In the genomic region with DNA sequence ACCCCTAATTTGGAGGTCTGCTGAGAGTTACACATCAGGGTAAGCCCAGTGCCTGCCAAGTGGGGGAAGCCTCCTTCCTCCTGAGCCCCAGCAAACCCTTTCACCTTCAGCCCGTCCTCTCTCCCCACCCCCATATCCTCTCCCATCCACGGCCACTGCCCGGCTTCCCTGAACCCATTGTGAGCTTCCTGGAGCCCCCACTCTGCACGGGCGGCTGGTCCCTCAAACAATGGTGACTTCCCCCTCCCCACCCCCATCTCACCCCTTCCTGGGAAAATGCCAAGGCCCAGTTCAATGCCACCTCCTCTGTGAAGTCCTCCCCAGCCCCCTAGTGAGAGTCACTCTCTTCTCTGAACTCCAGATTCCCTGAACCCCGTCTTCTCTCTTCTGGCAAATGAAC, we compare ENCODE assay signal across 13 cellular contexts. TPM values are rescaled to one million over a fixed set of nuclear protein-coding genes. Genes with fewer than 3 reads are reported as not detected.
DNase-seq lines count a peak whose midpoint lies in the region; ATAC-seq, FAIRE-seq and TF ChIP-seq lines count a peak whose summit lies in the region.
"Had no signal": no experiment of that assay in that cellular context is flagged by ENCODE, and none has a peak within 500 bp of the region (broad histone marks: within the 10 kb centered on the region; RNA-seq: fewer than 3 reads in every experiment).

No MANE protein-coding gene starts in this region.

- no peaks in the 10 kb centered on the region for H3K36me3 Mint-ChIP-seq in stimulated activated effector memory CD8-positive, alpha-beta T cell treated with anti-CD3 and anti-CD28 coated beads, Interleukin-12 subunit alpha, Interleukin-12 subunit beta, amount 100 ng/mL, for 72 hours
- H3K36me3 Mint-ChIP-seq in effector memory CD8-positive, alpha-beta T cell (ENCODE audit: insufficient read depth) = peaks cover 3% of the 10 kb centered on the region
- peaks cover 5% of the 10 kb centered on the region for H3K36me3 Mint-ChIP-seq in activated T-cell treated with anti-CD3 and anti-CD28 coated beads, Interleukin-2, amount 50 U/mL, for 24 hours (ENCODE audit: low read depth)

- no peak overlapping the region for H2BK20ac ChIP-seq in H1 (ENCODE audit: low read length)

- H4K5ac ChIP-seq in H1 (ENCODE audit: insufficient read length, low read depth, low read length) = no peak overlapping the region

- TF ChIP-seq POLR2A in H1 (IDR thresholded peaks at IDR 0.05; ENCODE audit: control extremely low read depth in 1 of 2, low read depth in 2 of 2, low read length in 2 of 2) = no peak
- TF ChIP-seq POLR2A in esophagus muscularis mucosa (IDR thresholded peaks at IDR 0.05; ENCODE audit: low read depth) = no peak

- ATAC-seq in stimulated activated effector memory CD8-positive, alpha-beta T cell treated with anti-CD3 and anti-CD28 coated beads, Interleukin-12 subunit alpha, Interleukin-12 subunit beta, amount 100 ng/mL, for 72 hours = no peak
- no peak for ATAC-seq in effector memory CD8-positive, alpha-beta T cell (replicated peaks)

- no peak overlapping the region for H2AFZ ChIP-seq in H1 (ENCODE audit: low read length)

- no peak overlapping the region for H3K4me3 ChIP-seq in BLaER1 treated with 17β-estradiol and CSF1 and Interleukin-3, amounts not matched to agents 10 nM and 100 nM
- no peak overlapping the region for H3K4me3 ChIP-seq in H1 (ENCODE audit: extremely low read depth in 1 of 4, insufficient read depth in 2 of 4, low read depth in 3 of 4, low read length in 4 of 4)
- H3K4me3 ChIP-seq in esophagus muscularis mucosa = no peak overlapping the region
- H3K4me3 ChIP-seq: K562 had no signal

- no peaks in the 10 kb centered on the region for H3K9me3 Mint-ChIP-seq in stimulated activated effector memory CD8-positive, alpha-beta T cell treated with anti-CD3 and anti-CD28 coated beads, Interleukin-12 subunit alpha, Interleukin-12 subunit beta, amount 100 ng/mL, for 72 hours
- H3K9me3 Mint-ChIP-seq in effector memory CD8-positive, alpha-beta T cell = no peaks in the 10 kb centered on the region
- H3K9me3 Mint-ChIP-seq in activated T-cell treated with anti-CD3 and anti-CD28 coated beads, Interleukin-2, amount 50 U/mL, for 24 hours = no peaks in the 10 kb centered on the region
- H3K9me3 Mint-ChIP-seq: CD8-positive, alpha-beta memory T cell had no signal

- FAIRE-seq in H1 (lab: Jason Lieb, UNC) = no peak
- FAIRE-seq: A204.1, H54, K562 had no signal

- H2BK15ac ChIP-seq in H1 (ENCODE audit: low read length) = peak overlapping the region; percentile 46; the same call in 1 of the 2 replicates

- H3K18ac ChIP-seq in H1 (ENCODE audit: extremely low read depth, low read length) = no peak overlapping the region

- CTCF ChIA-PET in RWPE1 (lab: Yijun Ruan, JAX) = no interaction called here
- CTCF ChIA-PET in H1 (lab: Charles Lee; ENCODE audit: partially characterized antibody) = interaction anchor here (0.6 to 3.1 kb wide), 2 partner anchors 9 to 50 kb away, joined by 3 to 9 read pairs; no protein-coding TSS in a partner anchor

- no peaks in the 10 kb centered on the region for H3K27me3 Mint-ChIP-seq in effector memory CD8-positive, alpha-beta T cell
- H3K27me3 Mint-ChIP-seq in activated T-cell treated with anti-CD3 and anti-CD28 coated beads, Interleukin-2, amount 50 U/mL, for 24 hours = no peaks in the 10 kb centered on the region

- H3K9me3 ChIP-seq in BLaER1 treated with 17β-estradiol and CSF1 and Interleukin-3, amounts not matched to agents 10 nM and 100 nM (replicated peaks in 1 of 11) = no peaks in the 10 kb centered on the region
- no peaks in the 10 kb centered on the region for H3K9me3 ChIP-seq in H1 (ENCODE audit: insufficient read depth in 2 of 2, low read depth in 1 of 2, low read length in 1 of 2)
- no peaks in the 10 kb centered on the region for H3K9me3 ChIP-seq in esophagus muscularis mucosa
- H3K9me3 ChIP-seq: BE2C, Caco-2 had no signal

- peak overlapping the region; percentile 51; the same call in 1 of the 2 replicates for H4K8ac ChIP-seq in H1 (ENCODE audit: extremely low read depth, insufficient read depth, low read length)

- H3K4me2 ChIP-seq in BLaER1 treated with 17β-estradiol and CSF1 and Interleukin-3, amounts not matched to agents 10 nM and 100 nM = peak overlapping the region; percentile 39 to 79 (median 73); a peak in 21 of 22 replicates
- H3K4me2 ChIP-seq in H1 (ENCODE audit: insufficient read depth in 1 of 2, low read depth in 2 of 2, low read length in 2 of 2) = no peak overlapping the region

- TF ChIP-seq EP300 in H1 (IDR thresholded peaks at IDR 0.05; ENCODE audit: borderline replicate concordance in 1 of 2, low read depth in 2 of 2, low read length in 2 of 2) (no peak), esophagus muscularis mucosa (IDR thresholded peaks at IDR 0.05) (no peak)

- H3K23me2 ChIP-seq in H1 (ENCODE audit: low read depth, low read length) = peaks cover 6% of the 10 kb centered on the region; the same call in 1 of the 2 replicates

- H3K4me3 Mint-ChIP-seq in stimulated activated effector memory CD8-positive, alpha-beta T cell treated with anti-CD3 and anti-CD28 coated beads, Interleukin-12 subunit alpha, Interleukin-12 subunit beta, amount 100 ng/mL, for 72 hours = no peak overlapping the region
- H3K4me3 Mint-ChIP-seq in effector memory CD8-positive, alpha-beta T cell = peak overlapping the region in 1 of 2 donors; percentile 11
- no peak overlapping the region for H3K4me3 Mint-ChIP-seq in activated T-cell treated with anti-CD3 and anti-CD28 coated beads, Interleukin-2, amount 50 U/mL, for 24 hours
- H3K4me3 Mint-ChIP-seq: CD8-positive, alpha-beta memory T cell had no signal

- H3K9ac ChIP-seq in BLaER1 treated with 17β-estradiol and CSF1 and Interleukin-3, amounts not matched to agents 10 nM and 100 nM = peak overlapping the region in 3 of 11 experiments; percentile 17 to 59 (median 39); a peak in 2 of 22 replicates
- no peak overlapping the region for H3K9ac ChIP-seq in H1 (replicated peaks in 1 of 4; ENCODE audit: extremely low read depth in 1 of 4, low read depth in 3 of 4, low read length in 3 of 4)

- no peak overlapping the region for H3K56ac ChIP-seq in H1 (replicated peaks; ENCODE audit: insufficient read length, low read depth, low read length)

- H2BK12ac ChIP-seq in H1 (ENCODE audit: low read depth, low read length) = 0 out of 2 replicates have a peak overlapping the region, but pooled peaks have one; percentile 39

- intact Hi-C loops in esophagus muscularis mucosa (cut with DNase I) = loop anchor here (10.0 kb wide), 1 partner anchor 349 kb away; no protein-coding TSS in a partner anchor

- 0 out of 22 replicates have a peak, but pooled peaks cover 0 to 4% (median 0%) of the 10 kb centered on the region in 11 experiments for H4K20me1 ChIP-seq in BLaER1 treated with 17β-estradiol and CSF1 and Interleukin-3, amounts not matched to agents 10 nM and 100 nM
- H4K20me1 ChIP-seq in H1 (replicated peaks in 1 of 2; ENCODE audit: control insufficient read depth in 1 of 2, insufficient read depth in 2 of 2, low read length in 2 of 2) = peaks cover 0 to 2% of the 10 kb centered on the region in 2 experiments

- no peak overlapping the region for H2AK5ac ChIP-seq in H1 (ENCODE audit: low read depth, low read length)

- WGBS in H1 (ENCODE audit: extremely low coverage in 1 of 2, insufficient coverage in 1 of 2, insufficient read length in 1 of 2, insufficient replicate concordance in 2 of 2, low coverage in 1 of 2, low lambda C conversion rate in 2 of 2, missing lambda C conversion rate in 1 of 2), 2 experiments = 61% methylated on average over 3 of the region's 6 CpGs; no CpG with 5 or more reads in 1 of the 2 experiments
- WGBS in esophagus muscularis mucosa = 71% methylated on average over 6 of the region's 6 CpGs

- DNase-seq in RWPE1 (ENCODE audit: low spot score) (no peak), H1 (ENCODE audit: low read depth in 1 of 2, low spot score in 2 of 2) (no peak), esophagus muscularis mucosa (ENCODE audit: extremely low spot score) (no peak)
- DNase-seq in stimulated activated effector memory CD8-positive, alpha-beta T cell treated with anti-CD3 and anti-CD28 coated beads, Interleukin-12 subunit alpha, Interleukin-12 subunit beta, amount 100 ng/mL, for 72 hours (ENCODE audit: low spot score in 2 of 2) = no peak
- DNase-seq in effector memory CD8-positive, alpha-beta T cell = no peak
- DNase-seq in activated T-cell treated with anti-CD3 and anti-CD28 coated beads, Interleukin-2, amount 50 U/mL, for 24 hours = no peak
- DNase-seq: BE2C; Caco-2; CD8-positive, alpha-beta memory T cell had no signal

- no peak overlapping the region for H4K91ac ChIP-seq in H1 (replicated peaks; ENCODE audit: insufficient read length, low read length)

- peak overlapping the region; percentile 38 for H3K27ac Mint-ChIP-seq in stimulated activated effector memory CD8-positive, alpha-beta T cell treated with anti-CD3 and anti-CD28 coated beads, Interleukin-12 subunit alpha, Interleukin-12 subunit beta, amount 100 ng/mL, for 72 hours
- H3K27ac Mint-ChIP-seq in effector memory CD8-positive, alpha-beta T cell = no peak overlapping the region
- H3K27ac Mint-ChIP-seq in activated T-cell treated with anti-CD3 and anti-CD28 coated beads, Interleukin-2, amount 50 U/mL, for 24 hours = no peak overlapping the region

- no peaks in the 10 kb centered on the region for H3K27me3 ChIP-seq in BLaER1 treated with 17β-estradiol and CSF1 and Interleukin-3, amounts not matched to agents 10 nM and 100 nM
- H3K27me3 ChIP-seq in H1 (replicated peaks in 1 of 4; ENCODE audit: control insufficient read depth in 3 of 4, extremely low read depth in 1 of 4, insufficient read depth in 3 of 4, low read length in 3 of 4) (no peaks in the 10 kb centered on the region; a peak in 1 of 7 replicates), esophagus muscularis mucosa (no peaks in the 10 kb centered on the region)
- H3K27me3 ChIP-seq: BE2C had no signal

- peak overlapping the region; percentile 68; the same call in 1 of the 2 replicates for H2BK5ac ChIP-seq in H1 (ENCODE audit: low read depth, low read length)

- H3K36me3 ChIP-seq in BLaER1 treated with 17β-estradiol and CSF1 and Interleukin-3, amounts not matched to agents 10 nM and 100 nM = peaks cover 0 to 36% (median 15%) of the 10 kb centered on the region in 11 experiments; a peak in 15 of 22 replicates
- H3K36me3 ChIP-seq in H1 (ENCODE audit: control insufficient read depth in 2 of 4, insufficient read depth in 4 of 4, low read length in 3 of 4) (no peaks in the 10 kb centered on the region), esophagus muscularis mucosa (peaks cover 8 to 39% (median 26%) of the 10 kb centered on the region in 4 donors)

- no peak overlapping the region for H3K14ac ChIP-seq in H1 (ENCODE audit: insufficient read length)

- peaks cover 20 to 34% (median 25%) of the 10 kb centered on the region in 10 experiments for H3K4me1 ChIP-seq in BLaER1 treated with 17β-estradiol and CSF1 and Interleukin-3, amounts not matched to agents 10 nM and 100 nM
- peaks cover 0 to 4% (median 0%) of the 10 kb centered on the region in 4 experiments; a peak in 1 of 7 replicates for H3K4me1 ChIP-seq in H1 (replicated peaks in 1 of 4; ENCODE audit: control insufficient read depth in 3 of 4, insufficient read depth in 4 of 4, low read length in 3 of 4)
- H3K4me1 ChIP-seq in esophagus muscularis mucosa = no peaks in the 10 kb centered on the region
- H3K4me1 ChIP-seq: BE2C, Caco-2 had no signal

- no peaks in the 10 kb centered on the region for H3K79me2 ChIP-seq in H1 (ENCODE audit: control insufficient read depth in 1 of 2, insufficient read depth in 2 of 2, low read length in 2 of 2)

- H3K4ac ChIP-seq in H1 (replicated peaks; ENCODE audit: insufficient read length, low read depth, low read length) = no peak overlapping the region

- peak overlapping the region; percentile 72 for H2BK120ac ChIP-seq in H1 (replicated peaks; ENCODE audit: low read depth, low read length)

- H3K79me1 ChIP-seq in H1 (ENCODE audit: low read depth, low read length) = no peaks in the 10 kb centered on the region

- TF ChIP-seq CTCF in RWPE1 (conservative IDR thresholded peaks at IDR 0.05; ENCODE audit: low read depth) (no peak), H1 (IDR thresholded peaks at IDR 0.05; ENCODE audit: control extremely low read depth in 1 of 3, insufficient read depth in 1 of 3, low read depth in 1 of 3, low read length in 3 of 3) (no peak), esophagus muscularis mucosa (IDR thresholded peaks at IDR 0.05) (no peak)

- H3K27ac ChIP-seq in BLaER1 treated with 17β-estradiol and CSF1 and Interleukin-3, amounts not matched to agents 10 nM and 100 nM = peak overlapping the region in 3 of 11 experiments; percentile 16 to 48 (median 30); a peak in 4 of 22 replicates
- H3K27ac ChIP-seq in RWPE1 = peak overlapping the region; percentile 50; the same call in 1 of the 2 replicates
- H3K27ac ChIP-seq in H1 (ENCODE audit: low read depth, low read length) = no peak overlapping the region
- no peak overlapping the region for H3K27ac ChIP-seq in esophagus muscularis mucosa (replicated peaks in 1 of 4)

- TF ChIP-seq RAD21 in H1 (IDR thresholded peaks at IDR 0.05 in 1 of 2, conservative IDR thresholded peaks at IDR 0.05 in 1 of 2; ENCODE audit: low read depth in 2 of 2, low read length in 2 of 2) = no peak

- no peak overlapping the region for H3K23ac ChIP-seq in H1 (ENCODE audit: insufficient read length)

- POLR2A ChIA-PET in RWPE1 (lab: Yijun Ruan, JAX; ENCODE audit: low non-redundant PET) = no interaction called here
- POLR2A ChIA-PET in H1 (lab: Charles Lee; ENCODE audit: partially characterized antibody) = interaction anchor here (1.6 kb wide), 1 partner anchor 8 kb away, joined by 3 read pairs; no protein-coding TSS in a partner anchor

- H3K4me1 Mint-ChIP-seq in stimulated activated effector memory CD8-positive, alpha-beta T cell treated with anti-CD3 and anti-CD28 coated beads, Interleukin-12 subunit alpha, Interleukin-12 subunit beta, amount 100 ng/mL, for 72 hours = no peaks in the 10 kb centered on the region
- peaks cover 3 to 7% of the 10 kb centered on the region in 2 donors for H3K4me1 Mint-ChIP-seq in effector memory CD8-positive, alpha-beta T cell (ENCODE audit: low read depth in 2 of 2)
- no peaks in the 10 kb centered on the region for H3K4me1 Mint-ChIP-seq in activated T-cell treated with anti-CD3 and anti-CD28 coated beads, Interleukin-2, amount 50 U/mL, for 24 hours (ENCODE audit: low read depth)
- H3K4me1 Mint-ChIP-seq: CD8-positive, alpha-beta memory T cell had no signal

RNA-seq across cellular contexts. Expression of a gene that starts 17.9 kb away (rescaled TPM):
- total RNA-seq in H1 (2021; fragmentation: NEBNext Ultra II Directional; extraction: Animal tissue kit (Norgen Biotek cat#: 25700)) = 7.8 and 8.8 TPM in 2 replicates
- 14.0 and 23.4 TPM in 2 replicates for polyA plus RNA-seq in H1 (2011; rRNA removed)
- polyA plus RNA-seq in H1 (2011; cell fraction: cytosol; rRNA removed) = 17.7 TPM
- polyA plus RNA-seq in H1 (2011; cell fraction: nucleus; rRNA removed) = 17.5 TPM
- polyA plus RNA-seq in H1 (2012, experiment 1 of 2) = 7.9 to 11.2 TPM (median 10.6 TPM) in 4 replicates
- 12.6 TPM for polyA plus RNA-seq in H1 (2012, experiment 2 of 2)
- 7.5 TPM for polyA plus RNA-seq in H1 (2013, experiment 1 of 2)
- polyA plus RNA-seq in H1 (2013, experiment 2 of 2) = 8.2 TPM
- 6.9 and 7.1 TPM in 2 replicates for polyA minus RNA-seq in H1 (2011; rRNA and poly(A)+ RNA removed)
- polyA minus RNA-seq in H1 (2011; cell fraction: cytosol; rRNA and poly(A)+ RNA removed) = 5.4 TPM
- polyA minus RNA-seq in H1 (2011; cell fraction: nucleus; rRNA and poly(A)+ RNA removed) = 2.5 TPM
- total RNA-seq in esophagus muscularis mucosa = 10 to 100 TPM in 3 of 4 donors, 1 to 10 TPM in 1; 9.3 to 15.2 (median 12.8) TPM

RNA-seq across cellular contexts. Expression of a gene that starts 20.3 kb away (rescaled TPM):
- 10.5 and 11.7 TPM in 2 replicates for total RNA-seq in H1 (2021; fragmentation: NEBNext Ultra II Directional; extraction: Animal tissue kit (Norgen Biotek cat#: 25700))
- 5.1 and 8.3 TPM in 2 replicates for polyA plus RNA-seq in H1 (2011; rRNA removed)
- 8.5 TPM for polyA plus RNA-seq in H1 (2011; cell fraction: cytosol; rRNA removed)
- 20.5 TPM for polyA plus RNA-seq in H1 (2011; cell fraction: nucleus; rRNA removed)
- 12.3 to 22.3 TPM (median 17.1 TPM) in 4 replicates for polyA plus RNA-seq in H1 (2012, experiment 1 of 2)
- polyA plus RNA-seq in H1 (2012, experiment 2 of 2) = 9.0 TPM
- polyA plus RNA-seq in H1 (2013, experiment 1 of 2) = 11.5 TPM
- 10.8 TPM for polyA plus RNA-seq in H1 (2013, experiment 2 of 2)
- 9.8 and 10.0 TPM in 2 replicates for polyA minus RNA-seq in H1 (2011; rRNA and poly(A)+ RNA removed)
- polyA minus RNA-seq in H1 (2011; cell fraction: cytosol; rRNA and poly(A)+ RNA removed) = 13.1 TPM
- polyA minus RNA-seq in H1 (2011; cell fraction: nucleus; rRNA and poly(A)+ RNA removed) = 14.1 TPM
- total RNA-seq in esophagus muscularis mucosa = 100 to 1,000 TPM; 417 to 598 (median 449) TPM

Comparison
In these comparisons a context has a peak if more than half of its experiments do, and no peak if none do; other contexts are left out.
1. H3K4me2 ChIP-seq: peak in BLaER1 treated with 17β-estradiol and CSF1 and Interleukin-3, amounts not matched to agents 10 nM and 100 nM (11 of 11); none in H1 (0 of 2).
2. RNA of a gene that starts 20.3 kb away (total RNA-seq): 417 to 598 TPM in esophagus muscularis mucosa; 10.5 to 11.7 TPM in H1; every median in the first group is over 10 times any median in the second.